1 cellular context compared by ENCODE assay signal in genomic region chr9:137318976-137319375, GRCh38.
TF ChIP-seq lines count a peak whose summit lies in the region.

No MANE protein-coding gene starts in this region.

TF ChIP-seq in WTC11, 78 proteins besides CTCF, POLR2A, EP300 and RAD21 (continued from another document):
- TF ChIP-seq, protein P1, sequence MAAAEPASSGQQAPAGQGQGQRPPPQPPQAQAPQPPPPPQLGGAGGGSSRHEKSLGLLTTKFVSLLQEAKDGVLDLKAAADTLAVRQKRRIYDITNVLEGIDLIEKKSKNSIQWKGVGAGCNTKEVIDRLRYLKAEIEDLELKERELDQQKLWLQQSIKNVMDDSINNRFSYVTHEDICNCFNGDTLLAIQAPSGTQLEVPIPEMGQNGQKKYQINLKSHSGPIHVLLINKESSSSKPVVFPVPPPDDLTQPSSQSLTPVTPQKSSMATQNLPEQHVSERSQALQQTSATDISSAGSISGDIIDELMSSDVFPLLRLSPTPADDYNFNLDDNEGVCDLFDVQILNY (CRISPR knock-in tag; IDR thresholded peaks at IDR 0.05) = no peak
- TF ChIP-seq E2F4 (CRISPR knock-in tag; IDR thresholded peaks at IDR 0.05; ENCODE audit: borderline replicate concordance, low read depth) (no peak), ZBTB21 (CRISPR knock-in tag; IDR thresholded peaks at IDR 0.05; ENCODE audit: borderline replicate concordance) (no peak), PRDM15 (CRISPR knock-in tag; IDR thresholded peaks at IDR 0.05) (no peak), AFF4 (CRISPR knock-in tag; IDR thresholded peaks at IDR 0.05; ENCODE audit: borderline replicate concordance) (no peak)
